Comparison of ENCODE assay signal across 8 cellular contexts in the genomic region with DNA sequence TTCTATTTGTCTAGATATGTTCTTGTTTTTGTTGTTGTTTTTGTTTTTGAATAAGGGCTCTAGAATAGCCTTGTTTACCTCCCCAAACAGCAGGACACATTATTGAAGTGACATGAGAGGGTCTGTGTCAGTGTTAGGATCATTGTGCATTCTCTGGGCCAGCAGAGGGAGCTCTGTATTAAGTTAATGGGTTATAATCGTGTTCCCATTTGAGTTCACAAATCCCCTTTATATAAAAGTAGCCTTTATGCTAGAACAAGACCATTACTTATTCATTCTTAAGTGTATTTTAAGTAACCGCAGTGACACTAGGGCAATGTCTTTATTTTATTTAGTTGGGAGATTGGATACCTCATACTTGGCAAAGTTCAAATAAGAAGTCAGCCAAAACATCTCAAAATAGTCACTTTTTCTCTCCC. TPM values are rescaled to one million over a fixed set of nuclear protein-coding genes. Genes with fewer than 3 reads are reported as not detected.
DNase-seq lines count a peak whose midpoint lies in the region; ATAC-seq and TF ChIP-seq lines count a peak whose summit lies in the region.

No MANE protein-coding gene starts in this region.

- WGBS in ovary, 3 donors: 6 to 9% (median 6%) methylated on average over 2 of the region's 2 CpGs

- H3K27ac Mint-ChIP-seq in CD4-positive, alpha-beta memory T cell: peak overlapping the region in 3 of 7 donors; percentile 41 to 74 (median 57)

- peaks cover 47 to 81% (median 63%) of the 10 kb centered on the region in 4 donors for H3K4me1 Mint-ChIP-seq in CD4-positive, alpha-beta memory T cell

- no peaks in the 10 kb centered on the region for H3K9me3 Mint-ChIP-seq in CD4-positive, alpha-beta memory T cell

- no peak overlapping the region for H3K27ac ChIP-seq in CD4-positive, alpha-beta memory T cell (ENCODE audit: low read depth, low read length)
- H3K27ac ChIP-seq in HL-60 (replicated peaks) (no peak overlapping the region), foreskin keratinocyte (no peak overlapping the region), ovary (no peak overlapping the region)

- H3K4me3 Mint-ChIP-seq in CD4-positive, alpha-beta memory T cell: peak overlapping the region in 3 of 8 donors; percentile 17 to 54 (median 22)

- H3K4me3 ChIP-seq in CD4-positive, alpha-beta memory T cell (ENCODE audit: low read length in 2 of 2): no peak overlapping the region
- no peak overlapping the region for H3K4me3 ChIP-seq in HL-60 (replicated peaks; ENCODE audit: insufficient read depth, low read length)
- H3K4me3 ChIP-seq in NT2/D1 (ENCODE audit: insufficient read length, low read depth): no peak overlapping the region
- H3K4me3 ChIP-seq in ovary: no peak overlapping the region

- CTCF ChIA-PET in CD4-positive, alpha-beta memory T cell (lab: Charles Lee; ENCODE audit: partially characterized antibody): interaction anchor here (0.6 to 4.6 kb wide), 23 partner anchors 9 to 789 kb away, joined by 3 to 58 read pairs (median 4); a partner anchor contains a TSS

- peak; percentile 25 to 51 (median 40) for DNase-seq in CD4-positive, alpha-beta memory T cell
- peak in 1 of 2 experiments; percentile 47 for DNase-seq in HL-60 (ENCODE audit: low read depth in 1 of 2, low spot score in 1 of 2)
- DNase-seq in NT2/D1 (ENCODE audit: low read depth, low spot score): peak; percentile 35
- peak; percentile 54 for DNase-seq in activated naive CD4-positive, alpha-beta T cell treated with Interleukin-2 at 50 U/mL for 16 hours
- DNase-seq in foreskin keratinocyte: peak in 1 of 2 donors; percentile 57
- peak; percentile 27 to 63 (median 43) for DNase-seq in ovary

- no peaks in the 10 kb centered on the region for H3K27me3 ChIP-seq in CD4-positive, alpha-beta memory T cell (ENCODE audit: insufficient read depth, low read length)
- H3K27me3 ChIP-seq in HL-60 (ENCODE audit: insufficient read depth, poor library complexity, severe bottlenecking) (no peaks in the 10 kb centered on the region), NT2/D1 (ENCODE audit: insufficient read depth, insufficient read length) (no peaks in the 10 kb centered on the region), foreskin keratinocyte (no peaks in the 10 kb centered on the region), ovary (no peaks in the 10 kb centered on the region)

- intact Hi-C loops in CD4-positive, alpha-beta memory T cell (cut with micrococcal nuclease): loop anchor here (1.0 to 5.0 kb wide), 6 partner anchors 14 to 280 kb away; a partner anchor contains a TSS
- intact Hi-C loops in ovary (cut with DNase I): loop anchor here (5.0 to 10.0 kb wide), 2 partner anchors 84 to 86 kb away; no protein-coding TSS in a partner anchor

- peaks cover 42 to 71% of the 10 kb centered on the region in 2 donors for H3K36me3 Mint-ChIP-seq in CD4-positive, alpha-beta memory T cell

- peak; percentile 48 for ATAC-seq in foreskin keratinocyte
- ATAC-seq in GM21526 (IDR thresholded peaks at IDR 0.05; ENCODE audit: low FRiP score, unreplicated experiment): no peak
- ATAC-seq in HG02798 (IDR thresholded peaks at IDR 0.05; ENCODE audit: poor library complexity, unreplicated experiment): no peak

- peaks cover 63% of the 10 kb centered on the region for H3K4me1 ChIP-seq in CD4-positive, alpha-beta memory T cell (ENCODE audit: insufficient read depth, low read length)
- H3K4me1 ChIP-seq in NT2/D1 (ENCODE audit: insufficient read depth, insufficient read length): no peaks in the 10 kb centered on the region
- peaks cover 54% of the 10 kb centered on the region for H3K4me1 ChIP-seq in foreskin keratinocyte
- peaks cover under 1% of the 10 kb centered on the region for H3K4me1 ChIP-seq in ovary (ENCODE audit: insufficient read depth)

- H3K27me3 Mint-ChIP-seq in CD4-positive, alpha-beta memory T cell: no peaks in the 10 kb centered on the region

- no peaks in the 10 kb centered on the region for H3K9me3 ChIP-seq in CD4-positive, alpha-beta memory T cell (ENCODE audit: control insufficient read depth in 1 of 2, low read length in 2 of 2)
- H3K9me3 ChIP-seq in NT2/D1 (ENCODE audit: insufficient read depth, low read length) (no peaks in the 10 kb centered on the region), ovary (no peaks in the 10 kb centered on the region)

- H3K36me3 ChIP-seq in CD4-positive, alpha-beta memory T cell (ENCODE audit: insufficient read depth, low read length): peaks cover 61% of the 10 kb centered on the region
- peaks cover 15% of the 10 kb centered on the region for H3K36me3 ChIP-seq in NT2/D1 (ENCODE audit: insufficient read depth, insufficient read length, low read length)
- no peaks in the 10 kb centered on the region for H3K36me3 ChIP-seq in ovary

- POLR2A ChIA-PET in CD4-positive, alpha-beta memory T cell (lab: Charles Lee; ENCODE audit: partially characterized antibody): interaction anchor here (0.8 to 1.8 kb wide), 7 partner anchors 18 to 86 kb away, joined by 3 to 9 read pairs (median 4); a partner anchor contains a TSS

- TF ChIP-seq EP300 in ovary (IDR thresholded peaks at IDR 0.05): no peak

- TF ChIP-seq CTCF in HL-60 (IDR thresholded peaks at IDR 0.05; ENCODE audit: insufficient read depth, low read length) (peak; percentile 61), foreskin keratinocyte (conservative IDR thresholded peaks at IDR 0.05) (peak; percentile 89), ovary (IDR thresholded peaks at IDR 0.05) (peak in 2 of 3 donors; percentile 42 to 56)

- no peak for TF ChIP-seq POLR2A in ovary (IDR thresholded peaks at IDR 0.05)

- H3K9ac ChIP-seq in NT2/D1 (ENCODE audit: insufficient read length, low read depth): no peak overlapping the region

RNA-seq across cellular contexts. Expression of a gene that starts 44.8 kb away (rescaled TPM):
- 100 to 1,000 TPM; 358 to 374 TPM for total RNA-seq in CD4-positive, alpha-beta memory T cell
- polyA plus RNA-seq in CD4-positive, alpha-beta memory T cell: 100 to 1,000 TPM; 151 to 266 TPM
- total RNA-seq in foreskin keratinocyte (31.1 and 32.0 TPM in 2 replicates), ovary (10 to 100 TPM; 17.3 to 27.5 (median 19.6) TPM)
- polyA plus RNA-seq in foreskin keratinocyte (5.8 and 6.8 TPM in 2 replicates), ovary (10 to 100 TPM in 1 of 2 donors, 1 to 10 TPM in 1; 8.3 to 25.9 TPM)

RNA-seq across cellular contexts. Expression of a gene that starts 50.9 kb away (rescaled TPM):
- total RNA-seq in CD4-positive, alpha-beta memory T cell: 1 to 10 TPM; 7.6 to 8.5 TPM
- 10 to 100 TPM; 18.7 to 23.4 TPM for polyA plus RNA-seq in CD4-positive, alpha-beta memory T cell
- 51.1 and 53.5 TPM in 2 replicates for total RNA-seq in foreskin keratinocyte
- 53.1 and 57.7 TPM in 2 replicates for polyA plus RNA-seq in foreskin keratinocyte
- 10 to 100 TPM; 12.3 to 39.8 (median 26.2) TPM for total RNA-seq in ovary
- 10 to 100 TPM; 20.1 to 60.7 TPM for polyA plus RNA-seq in ovary

Comparison
In these comparisons a context has a peak if more than half of its experiments do, and no peak if none do; other contexts are left out.
1. RNA of a gene that starts 44.8 kb away (total RNA-seq): 358 to 374 TPM in CD4-positive, alpha-beta memory T cell; 31.1 to 32.0 TPM in foreskin keratinocyte and 17.3 to 27.5 TPM in ovary; every median in the first group is over 10 times any median in the second.
2. Peak in every context shown above with its lines, with median percentiles within 50 percentile points of each other: CTCF ChIP-seq.